Comparison of ENCODE assay signal across 25 cellular contexts in the genomic region with DNA sequence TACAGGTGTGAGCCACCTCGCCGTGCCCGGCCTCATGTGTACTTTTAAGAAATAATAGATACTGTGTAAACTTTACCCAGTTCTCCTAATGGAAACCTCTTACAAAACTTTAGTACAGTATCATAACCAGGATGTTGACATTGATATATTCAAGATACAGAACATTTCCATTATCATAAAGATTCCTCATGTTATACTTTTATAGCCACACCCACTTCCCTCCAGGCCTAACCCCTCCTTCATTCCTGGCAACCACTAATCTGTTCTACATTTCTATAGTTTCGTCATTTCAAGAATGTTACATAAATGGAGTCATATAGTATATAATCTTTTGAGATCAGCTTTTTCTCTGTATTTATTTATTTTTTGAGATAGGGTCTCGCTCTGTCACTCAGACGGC. TPM values are rescaled to one million over a fixed set of nuclear protein-coding genes. Genes with fewer than 3 reads are reported as not detected.
"Had no signal": no experiment of that assay in that cellular context is flagged by ENCODE, and none has a peak within 500 bp of the region (broad histone marks: within the 10 kb centered on the region; RNA-seq: fewer than 3 reads in every experiment).

No MANE protein-coding gene starts in this region.

- ATAC-seq: activated CD8-positive, alpha-beta memory T cell treated with anti-CD3 and anti-CD28 coated beads, Interleukin-2, amount 10 ng/mL, durations not matched to agents 7 days and 5 days; activated naive CD8-positive, alpha-beta T cell treated with anti-CD3 and anti-CD28 coated beads, Interleukin-2, amount 50 U/mL, for 24 hours; WTC11 had no signal

- H3K4me3 ChIP-seq: SJCRH30 had no signal

- H3K4me3 Mint-ChIP-seq: activated CD4-positive, alpha-beta T cell treated with anti-CD3 and anti-CD28 coated beads, Interleukin-2, amount 10 ng/mL, durations not matched to agents 24 days and 14 days; activated CD8-positive, alpha-beta memory T cell treated with anti-CD3 and anti-CD28 coated beads, Interleukin-2, amount 10 ng/mL, durations not matched to agents 7 days and 5 days; activated naive CD4-positive, alpha-beta T cell treated with anti-CD3 and anti-CD28 coated beads, Interleukin-2, amount 50 U/mL, for 24 hours; activated naive CD8-positive, alpha-beta T cell treated with anti-CD3 and anti-CD28 coated beads, Interleukin-2, amount 50 U/mL, for 24 hours; activated T-cell treated with anti-CD3 and anti-CD28 coated beads, Interleukin-2, amount 50 U/mL, for 24 hours; activated T-helper 1 cell treated with anti-CD3 and anti-CD28 coated beads, Interleukin-12 subunit alpha, Interleukin-12 subunit beta, Interleukin-2, Interleukin-4 antibody, amounts not matched to agents 30 ng/mL and 10 ng/mL and 1 ng/mL, durations not matched to agents 14 hours and 24 hours and 36 hours; T-helper 1 cell treated with Interleukin-12 subunit alpha and Interleukin-12 subunit beta and Interleukin-4 antibody, amounts not matched to agents 30 μg/mL and 1 μg/mL, for 36 hours; WTC11 had no signal

- H3K4me1 ChIP-seq: SJCRH30 had no signal

- H3K36me3 Mint-ChIP-seq: activated CD8-positive, alpha-beta memory T cell treated with anti-CD3 and anti-CD28 coated beads, Interleukin-2, amount 10 ng/mL, durations not matched to agents 7 days and 5 days; activated naive CD4-positive, alpha-beta T cell treated with anti-CD3 and anti-CD28 coated beads, Interleukin-2, amount 50 U/mL, for 24 hours; WTC11 had no signal

- H3K4me1 Mint-ChIP-seq: activated CD4-positive, alpha-beta T cell treated with anti-CD3 and anti-CD28 coated beads, Interleukin-2, amount 10 ng/mL, durations not matched to agents 24 days and 14 days; activated CD8-positive, alpha-beta memory T cell treated with anti-CD3 and anti-CD28 coated beads, Interleukin-2, amount 10 ng/mL, durations not matched to agents 7 days and 5 days; activated naive CD4-positive, alpha-beta T cell treated with anti-CD3 and anti-CD28 coated beads, Interleukin-2, amount 50 U/mL, for 24 hours; activated naive CD8-positive, alpha-beta T cell treated with anti-CD3 and anti-CD28 coated beads, Interleukin-2, amount 50 U/mL, for 24 hours; WTC11 had no signal

- H3K27me3 ChIP-seq: brain microvascular endothelial cell, SJCRH30 had no signal

- H3K27ac Mint-ChIP-seq: activated CD4-positive, alpha-beta T cell treated with anti-CD3 and anti-CD28 coated beads, Interleukin-2, amount 10 ng/mL, durations not matched to agents 24 days and 14 days; activated CD8-positive, alpha-beta memory T cell treated with anti-CD3 and anti-CD28 coated beads, Interleukin-2, amount 10 ng/mL, durations not matched to agents 7 days and 5 days; activated naive CD4-positive, alpha-beta T cell treated with anti-CD3 and anti-CD28 coated beads, Interleukin-2, amount 50 U/mL, for 24 hours; activated naive CD8-positive, alpha-beta T cell treated with anti-CD3 and anti-CD28 coated beads, Interleukin-2, amount 50 U/mL, for 24 hours; activated T-cell treated with anti-CD3 and anti-CD28 coated beads, Interleukin-2, amount 50 U/mL, for 24 hours; activated T-helper 1 cell treated with anti-CD3 and anti-CD28 coated beads, Interleukin-12 subunit alpha, Interleukin-12 subunit beta, Interleukin-2, Interleukin-4 antibody, amounts not matched to agents 30 ng/mL and 10 ng/mL and 1 ng/mL, durations not matched to agents 14 hours and 24 hours and 36 hours; T-helper 1 cell treated with Interleukin-12 subunit alpha and Interleukin-12 subunit beta and Interleukin-4 antibody, amounts not matched to agents 30 μg/mL and 1 μg/mL, for 36 hours; WTC11 had no signal

- FAIRE-seq: RCC 7860 had no signal

- DNase-seq: activated CD4-positive, alpha-beta T cell treated with anti-CD3 and anti-CD28 coated beads for 1 hour; activated CD4-positive, alpha-beta T cell treated with anti-CD3 and anti-CD28 coated beads, Interleukin-2, amount 10 ng/mL, durations not matched to agents 24 days and 14 days; activated CD4-positive, alpha-beta T cell treated with anti-CD3 and anti-CD28 coated beads, Interleukin-2, amount 50 U/mL, for 48 hours; activated CD8-positive, alpha-beta memory T cell treated with anti-CD3 and anti-CD28 coated beads, Interleukin-2, amount 10 ng/mL, durations not matched to agents 7 days and 5 days; activated effector memory CD4-positive, alpha-beta T cell treated with Interleukin-2 at 50 U/mL for 16 hours; activated naive CD4-positive, alpha-beta T cell; activated naive CD8-positive, alpha-beta T cell treated with anti-CD3 and anti-CD28 coated beads, Interleukin-2, amount 50 U/mL, for 24 hours; activated T-cell treated with anti-CD3 and anti-CD28 coated beads, Interleukin-2, amount 50 U/mL, for 24 hours; brain microvascular endothelial cell; caudate nucleus; MM.1S; NCI-H1105 treated with DMSO at 0.1 percent for 48 hours; NCI-H1436 treated with DMSO at 0.1 percent for 48 hours; NCI-H187 treated with DMSO at 0.1 percent for 48 hours; NCI-H2081 treated with DMSO at 0.1 percent for 48 hours; NCI-H446; NCI-H524; SJCRH30; SK-N-SH; SW 1271 had no signal

- H3K27ac ChIP-seq: brain microvascular endothelial cell, SJCRH30 had no signal

- H3K9me3 ChIP-seq: SJCRH30, SK-N-SH had no signal

- H3K36me3 ChIP-seq: brain microvascular endothelial cell, SJCRH30 had no signal

- H3K27me3 Mint-ChIP-seq: activated naive CD4-positive, alpha-beta T cell treated with anti-CD3 and anti-CD28 coated beads, Interleukin-2, amount 50 U/mL, for 24 hours had no signal

- H3K9me3 Mint-ChIP-seq: activated CD4-positive, alpha-beta T cell treated with anti-CD3 and anti-CD28 coated beads, Interleukin-2, amount 10 ng/mL, durations not matched to agents 24 days and 14 days; activated naive CD4-positive, alpha-beta T cell treated with anti-CD3 and anti-CD28 coated beads, Interleukin-2, amount 50 U/mL, for 24 hours; activated naive CD8-positive, alpha-beta T cell treated with anti-CD3 and anti-CD28 coated beads, Interleukin-2, amount 50 U/mL, for 24 hours; activated T-cell treated with anti-CD3 and anti-CD28 coated beads, Interleukin-2, amount 50 U/mL, for 24 hours; activated T-helper 1 cell treated with anti-CD3 and anti-CD28 coated beads, Interleukin-12 subunit alpha, Interleukin-12 subunit beta, Interleukin-2, Interleukin-4 antibody, amounts not matched to agents 30 ng/mL and 10 ng/mL and 1 ng/mL, durations not matched to agents 14 hours and 24 hours and 36 hours; T-helper 1 cell treated with Interleukin-12 subunit alpha and Interleukin-12 subunit beta and Interleukin-4 antibody, amounts not matched to agents 30 μg/mL and 1 μg/mL, for 36 hours; WTC11 had no signal

RNA-seq across cellular contexts. Expression of a gene that starts 52.6 kb away (rescaled TPM):
- total RNA-seq: SJCRH30 had no signal
